17 cellular contexts compared by ENCODE assay signal in genomic region chr5:153919161-153919560, GRCh38.
A peak's percentile ranks its signal among the peaks of the same experiment; 100 is the strongest.
DNase-seq lines count a peak whose midpoint lies in the region; ATAC-seq and TF ChIP-seq lines count a peak whose summit lies in the region.
"Had no signal": no experiment of that assay in that cellular context is flagged by ENCODE, and none has a peak within 500 bp of the region (broad histone marks: within the 10 kb centered on the region; RNA-seq: fewer than 3 reads in every experiment).

No MANE protein-coding gene starts in this region.

- intact Hi-C loops in Right ventricle myocardium superior (cut with DNase I) (no loop called here), left ventricle myocardium inferior (cut with micrococcal nuclease) (no loop called here), left cardiac atrium (cut with DNase I) (no loop called here), cardiac septum (cut with DNase I) (no loop called here), testis (cut with DNase I; ENCODE audit: low total_unique reads) (no loop called here)

- H3K9me3 ChIP-seq in left ventricle myocardium inferior (replicated peaks) (peaks cover 24% of the 10 kb centered on the region), testis (no peaks in the 10 kb centered on the region)

- 40 to 82% methylated on average over 1 of the region's 1 CpG for WGBS in testis, 2 donors

- H3K4me3 ChIP-seq in left ventricle myocardium inferior: no peak overlapping the region
- H3K4me3 ChIP-seq in testis: no peak overlapping the region
- H3K4me3 ChIP-seq: BLaER1, GM23338 had no signal

- H3K36me3 ChIP-seq in left ventricle myocardium inferior (no peaks in the 10 kb centered on the region), testis (ENCODE audit: low read depth, missing control alignments) (no peaks in the 10 kb centered on the region)
- H3K36me3 ChIP-seq: BLaER1 had no signal

- H3K27ac ChIP-seq in left ventricle myocardium inferior (replicated peaks) (no peak overlapping the region), testis (no peak overlapping the region)
- H3K27ac ChIP-seq: 22Rv1, BLaER1, C4-2B had no signal

- H3K4me1 ChIP-seq in left ventricle myocardium inferior (peaks cover 6% of the 10 kb centered on the region), testis (no peaks in the 10 kb centered on the region)
- H3K4me1 ChIP-seq: Caco-2 had no signal

- no peak for TF ChIP-seq POLR2A in testis (IDR thresholded peaks at IDR 0.05)

- TF ChIP-seq CTCF in left ventricle myocardium inferior (IDR thresholded peaks at IDR 0.05; ENCODE audit: borderline replicate concordance): no peak
- no peak for TF ChIP-seq CTCF in testis (IDR thresholded peaks at IDR 0.05)

- no peak for DNase-seq in Right ventricle myocardium superior
- no peak for DNase-seq in left ventricle myocardium inferior
- no peak for DNase-seq in left cardiac atrium
- DNase-seq in cardiac septum (ENCODE audit: low spot score): no peak
- peak; percentile 18 for DNase-seq in testis
- DNase-seq: Caco-2; CD4-positive, CD25-positive, alpha-beta regulatory T cell; CD8-positive, alpha-beta T cell; DMS153; DND-41; H9 had no signal

- ATAC-seq in Right ventricle myocardium superior (ENCODE audit: poor library complexity) (peak; percentile 62), left cardiac atrium (peak; percentile 65 to 71), GM21381 (IDR thresholded peaks at IDR 0.05; ENCODE audit: unreplicated experiment) (no peak)
- ATAC-seq: CD8-positive, alpha-beta T cell; GM23338; HCT116 had no signal

- H3K27me3 ChIP-seq in left ventricle myocardium inferior (ENCODE audit: low read depth): no peaks in the 10 kb centered on the region
- no peaks in the 10 kb centered on the region for H3K27me3 ChIP-seq in testis
- H3K27me3 ChIP-seq: BLaER1 had no signal
